ENCODE assay signal across 8 cellular contexts in the genomic region with DNA sequence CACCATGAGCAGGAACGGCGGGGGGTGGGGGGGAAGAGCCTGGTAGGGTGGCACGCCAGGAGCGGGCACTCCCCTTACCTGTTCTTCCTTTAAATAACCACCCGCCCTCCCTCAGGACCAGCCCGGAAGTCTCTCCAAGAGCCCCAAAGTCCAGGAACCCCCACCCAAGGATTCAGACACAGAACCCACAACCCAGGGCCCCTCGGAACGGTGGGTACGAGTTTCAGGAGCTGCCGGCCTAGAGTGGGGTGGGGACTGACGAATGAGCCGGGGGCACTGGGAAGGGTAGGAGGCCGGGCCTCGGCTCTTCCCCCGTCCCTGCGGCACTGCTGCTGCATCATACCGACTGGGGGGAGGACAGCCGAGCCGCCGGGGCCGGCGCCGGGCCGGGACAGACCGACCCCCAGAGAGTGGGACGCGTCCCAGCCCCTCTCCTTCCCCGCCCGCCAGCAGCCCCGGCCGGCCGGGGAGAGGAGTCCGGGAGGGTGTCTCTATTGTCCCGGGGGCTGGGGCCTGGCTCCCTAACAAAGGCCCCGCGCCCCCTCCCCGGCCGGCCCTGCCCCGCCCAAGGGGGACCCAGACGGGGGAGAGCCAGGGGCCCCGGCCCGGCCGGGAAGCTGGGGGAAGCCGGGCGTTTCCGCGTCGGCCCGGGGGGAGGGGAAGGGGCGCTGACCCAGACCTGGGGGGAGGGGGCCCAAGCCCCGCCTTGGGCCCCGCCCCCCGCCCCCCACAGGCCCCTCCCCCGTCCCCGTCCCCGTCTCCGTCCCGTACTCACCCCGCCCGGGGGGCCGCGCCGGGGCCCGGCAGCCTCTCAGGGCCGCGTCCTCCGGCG. TPM values are rescaled to one million over a fixed set of nuclear protein-coding genes. Genes with fewer than 3 reads are reported as not detected.
DNase-seq lines count a peak whose midpoint lies in the region; ATAC-seq and TF ChIP-seq lines count a peak whose summit lies in the region.

No MANE protein-coding gene starts in this region.

- H3K4me3 ChIP-seq in mesodermal cell (ENCODE audit: extremely low read depth, insufficient read depth, low read length, poor library complexity, severe bottlenecking), result peak overlapping the region; percentile 73

- H3K9me3 ChIP-seq in mesodermal cell (ENCODE audit: control insufficient read depth, low read length), result no peaks in the 10 kb centered on the region

- peak overlapping the region; percentile 83 for H3K4me3 Mint-ChIP-seq in activated CD8-positive, alpha-beta memory T cell treated with anti-CD3 and anti-CD28 coated beads, Interleukin-2, amount 10 ng/mL, durations not matched to agents 7 days and 5 days
- peak overlapping the region; percentile 82 for H3K4me3 Mint-ChIP-seq in endothelial cell (ENCODE audit: unreplicated experiment)

- H3K4me1 Mint-ChIP-seq in activated CD8-positive, alpha-beta memory T cell treated with anti-CD3 and anti-CD28 coated beads, Interleukin-2, amount 10 ng/mL, durations not matched to agents 7 days and 5 days, result peaks cover 37% of the 10 kb centered on the region
- H3K4me1 Mint-ChIP-seq in endothelial cell (ENCODE audit: unreplicated experiment), result peaks cover 41% of the 10 kb centered on the region

- peaks cover 37% of the 10 kb centered on the region for H3K36me3 ChIP-seq in mesodermal cell (ENCODE audit: control insufficient read depth, insufficient read depth, low read length)

- H3K27ac ChIP-seq in mesodermal cell (ENCODE audit: low read depth, low read length, severe bottlenecking) (peak overlapping the region; percentile 92), substantia nigra (ENCODE audit: low read depth, low read length, poor library complexity, severe bottlenecking) (peak overlapping the region; percentile 95)

- peak; percentile 27 to 75 (median 74) for DNase-seq in NCI-H1417 (lab: John Stamatoyannopoulos, UW)
- no peak for DNase-seq in NCI-H1417 treated with DMSO at 0.1 percent for 48 hours (lab: John Stamatoyannopoulos, UW)
- peak; percentile 41 for DNase-seq in NCI-H226
- DNase-seq in activated CD8-positive, alpha-beta memory T cell treated with anti-CD3 and anti-CD28 coated beads, Interleukin-2, amount 10 ng/mL, durations not matched to agents 7 days and 5 days, result peak; percentile 71
- DNase-seq in endothelial cell (ENCODE audit: low spot score), result peak; percentile 77
- DNase-seq in substantia nigra (lab: John Stamatoyannopoulos, UW), result peak in 28 of 49 donors; percentile 16 to 81 (median 47)

- H3K27me3 Mint-ChIP-seq in activated CD8-positive, alpha-beta memory T cell treated with anti-CD3 and anti-CD28 coated beads, Interleukin-2, amount 10 ng/mL, durations not matched to agents 7 days and 5 days, result no peaks in the 10 kb centered on the region
- peaks cover 19% of the 10 kb centered on the region for H3K27me3 Mint-ChIP-seq in endothelial cell (ENCODE audit: unreplicated experiment)

- 0 to 1% methylated on average over 20 to 32 of the region's 68 CpGs for WGBS in mesodermal cell (ENCODE audit: insufficient coverage in 2 of 2), 2 experiments

- ATAC-seq in HG02759 (IDR thresholded peaks at IDR 0.05; ENCODE audit: unreplicated experiment), result peak; percentile 33
- peak; percentile 15 for ATAC-seq in activated CD8-positive, alpha-beta memory T cell treated with anti-CD3 and anti-CD28 coated beads, Interleukin-2, amount 10 ng/mL, durations not matched to agents 7 days and 5 days

- no peaks in the 10 kb centered on the region for H3K9me3 Mint-ChIP-seq in activated CD8-positive, alpha-beta memory T cell treated with anti-CD3 and anti-CD28 coated beads, Interleukin-2, amount 10 ng/mL, durations not matched to agents 7 days and 5 days (ENCODE audit: low read depth)
- H3K9me3 Mint-ChIP-seq in endothelial cell (ENCODE audit: unreplicated experiment), result no peaks in the 10 kb centered on the region

- H3K4me1 ChIP-seq in mesodermal cell (ENCODE audit: control insufficient read depth, insufficient read depth, low read length, poor library complexity, severe bottlenecking), result peaks cover 20% of the 10 kb centered on the region

- peaks cover 18% of the 10 kb centered on the region for H3K36me3 Mint-ChIP-seq in activated CD8-positive, alpha-beta memory T cell treated with anti-CD3 and anti-CD28 coated beads, Interleukin-2, amount 10 ng/mL, durations not matched to agents 7 days and 5 days
- H3K36me3 Mint-ChIP-seq in endothelial cell (ENCODE audit: low read depth, unreplicated experiment), result peaks cover 27% of the 10 kb centered on the region

- no peak for TF ChIP-seq CTCF in endothelial cell (IDR thresholded peaks at IDR 0.05; ENCODE audit: unreplicated experiment)

- CTCF ChIA-PET in activated CD8-positive, alpha-beta memory T cell treated with anti-CD3 and anti-CD28 coated beads, Interleukin-2, amount 10 ng/mL, durations not matched to agents 7 days and 5 days (lab: Charles Lee), result interaction anchor here (0.7 to 6.6 kb wide), 9 partner anchors 11 to 155 kb away, joined by 3 to 67 read pairs (median 6); partner anchors contain the start of genes TMUB2 and UBTF

- peak overlapping the region; percentile 90 for H3K27ac Mint-ChIP-seq in activated CD8-positive, alpha-beta memory T cell treated with anti-CD3 and anti-CD28 coated beads, Interleukin-2, amount 10 ng/mL, durations not matched to agents 7 days and 5 days
- peak overlapping the region; percentile 91 for H3K27ac Mint-ChIP-seq in endothelial cell (ENCODE audit: unreplicated experiment)

RNA-seq across cellular contexts. Expression of gene ATXN7L3, which starts 0.7 kb away (rescaled TPM):
- 100 to 1,000 TPM; 106 to 122 TPM for total RNA-seq in activated CD8-positive, alpha-beta memory T cell treated with anti-CD3 and anti-CD28 coated beads, Interleukin-2, amount 10 ng/mL, durations not matched to agents 7 days and 5 days
- total RNA-seq in endothelial cell (ENCODE audit: unreplicated experiment), result 152 TPM
- polyA plus RNA-seq in mesodermal cell (2013, experiment 1 of 2), result 72.6 TPM
- polyA plus RNA-seq in mesodermal cell (2013, experiment 2 of 2), result 63.1 TPM

RNA-seq across cellular contexts. Expression of gene TMUB2, which starts 12.2 kb away (rescaled TPM):
- total RNA-seq in activated CD8-positive, alpha-beta memory T cell treated with anti-CD3 and anti-CD28 coated beads, Interleukin-2, amount 10 ng/mL, durations not matched to agents 7 days and 5 days, result 10 to 100 TPM; 31.4 to 34.1 TPM
- 39.2 TPM for total RNA-seq in endothelial cell (ENCODE audit: unreplicated experiment)
- 36.3 TPM for polyA plus RNA-seq in mesodermal cell (2013, experiment 1 of 2)
- polyA plus RNA-seq in mesodermal cell (2013, experiment 2 of 2), result 30.8 TPM

RNA-seq across cellular contexts. Expression of gene UBTF, which starts 20.5 kb away (rescaled TPM):
- 100 to 1,000 TPM; 128 to 158 TPM for total RNA-seq in activated CD8-positive, alpha-beta memory T cell treated with anti-CD3 and anti-CD28 coated beads, Interleukin-2, amount 10 ng/mL, durations not matched to agents 7 days and 5 days
- 63.8 TPM for total RNA-seq in endothelial cell (ENCODE audit: unreplicated experiment)
- 40.7 TPM for polyA plus RNA-seq in mesodermal cell (2013, experiment 1 of 2)
- 41.7 TPM for polyA plus RNA-seq in mesodermal cell (2013, experiment 2 of 2)

RNA-seq across cellular contexts. Expression of gene ASB16, which starts 28.4 kb away (rescaled TPM):
- under 1 TPM in 1 of 2 experiments, not detected in 1; 0.26 TPM for total RNA-seq in activated CD8-positive, alpha-beta memory T cell treated with anti-CD3 and anti-CD28 coated beads, Interleukin-2, amount 10 ng/mL, durations not matched to agents 7 days and 5 days
- total RNA-seq in endothelial cell (ENCODE audit: unreplicated experiment), result not detected
- polyA plus RNA-seq in mesodermal cell (2013, experiment 1 of 2), result not detected
- polyA plus RNA-seq in mesodermal cell (2013, experiment 2 of 2), result not detected

RNA-seq across cellular contexts. Expression of gene HROB, which starts 57.2 kb away (rescaled TPM):
- 10 to 100 TPM; 19.8 to 23.1 TPM for total RNA-seq in activated CD8-positive, alpha-beta memory T cell treated with anti-CD3 and anti-CD28 coated beads, Interleukin-2, amount 10 ng/mL, durations not matched to agents 7 days and 5 days
- total RNA-seq in endothelial cell (ENCODE audit: unreplicated experiment), result 6.1 TPM
- polyA plus RNA-seq in mesodermal cell (2013, experiment 1 of 2), result 9.4 TPM
- 7.0 TPM for polyA plus RNA-seq in mesodermal cell (2013, experiment 2 of 2)
